ENCODE assay signal across 13 cellular contexts in genomic region chr15:40235201-40235890, GRCh38. TPM values are rescaled to one million over a fixed set of nuclear protein-coding genes. Genes with fewer than 3 reads are reported as not detected.
DNase-seq lines count a peak whose midpoint lies in the region; ATAC-seq and TF ChIP-seq lines count a peak whose summit lies in the region.
"Had no signal": no experiment of that assay in that cellular context is flagged by ENCODE, and none has a peak within 500 bp of the region (broad histone marks: within the 10 kb centered on the region; RNA-seq: fewer than 3 reads in every experiment).

No MANE protein-coding gene starts in this region.

- H3K4me1 ChIP-seq in neutrophil (ENCODE audit: control insufficient read depth in 1 of 2, insufficient read depth in 1 of 2, low read depth in 1 of 2, low read length in 1 of 2) (peaks cover 31 to 44% of the 10 kb centered on the region in 2 experiments), stomach (peaks cover 10 to 32% (median 13%) of the 10 kb centered on the region in 4 donors)

- TF ChIP-seq CTCF in GM20000 (IDR thresholded peaks at IDR 0.05; ENCODE audit: extremely low read depth, missing control alignments) (no peak), NB4 (IDR thresholded peaks at IDR 0.05; ENCODE audit: low read depth, low read length) (no peak), WTC11 (IDR thresholded peaks at IDR 0.05) (no peak), neutrophil (IDR thresholded peaks at IDR 0.05) (no peak), stomach (IDR thresholded peaks at IDR 0.05) (no peak)

- H3K27ac Mint-ChIP-seq in WTC11, result no peak overlapping the region
- no peak overlapping the region for H3K27ac Mint-ChIP-seq in activated CD4-positive, alpha-beta memory T cell treated with anti-CD3 and anti-CD28 coated beads, Interleukin-2, amount 10 ng/mL, durations not matched to agents 7 days and 5 days
- H3K27ac Mint-ChIP-seq: activated CD4-positive, alpha-beta T cell treated with anti-CD3 and anti-CD28 coated beads, Interleukin-2, amount 10 ng/mL, durations not matched to agents 24 days and 14 days had no signal

- H3K36me3 ChIP-seq in neutrophil (no peaks in the 10 kb centered on the region), stomach (no peaks in the 10 kb centered on the region)
- H3K36me3 ChIP-seq: cardiac muscle cell had no signal

- H3K27me3 Mint-ChIP-seq in WTC11 (ENCODE audit: low read depth), result no peaks in the 10 kb centered on the region
- peaks cover 19% of the 10 kb centered on the region for H3K27me3 Mint-ChIP-seq in activated CD4-positive, alpha-beta memory T cell treated with anti-CD3 and anti-CD28 coated beads, Interleukin-2, amount 10 ng/mL, durations not matched to agents 7 days and 5 days

- POLR2A ChIA-PET in WTC11 (lab: Charles Lee), result no interaction called here
- POLR2A ChIA-PET in activated CD4-positive, alpha-beta memory T cell treated with anti-CD3 and anti-CD28 coated beads, Interleukin-2, amount 10 ng/mL, durations not matched to agents 7 days and 5 days (lab: Charles Lee), result no interaction called here

- no peaks in the 10 kb centered on the region for H3K9me3 Mint-ChIP-seq in WTC11
- no peaks in the 10 kb centered on the region for H3K9me3 Mint-ChIP-seq in activated CD4-positive, alpha-beta memory T cell treated with anti-CD3 and anti-CD28 coated beads, Interleukin-2, amount 10 ng/mL, durations not matched to agents 7 days and 5 days
- H3K9me3 Mint-ChIP-seq: activated CD4-positive, alpha-beta T cell treated with anti-CD3 and anti-CD28 coated beads, Interleukin-2, amount 10 ng/mL, durations not matched to agents 24 days and 14 days had no signal

- TF ChIP-seq EP300 in stomach (IDR thresholded peaks at IDR 0.05), result no peak

- CTCF ChIA-PET in WTC11 (lab: Charles Lee), result interaction anchor here (1.8 to 21.7 kb wide), 3 partner anchors 38 to 190 kb away, joined by 6 to 273 read pairs (median 8); no protein-coding TSS in a partner anchor
- CTCF ChIA-PET in activated CD4-positive, alpha-beta memory T cell treated with anti-CD3 and anti-CD28 coated beads, Interleukin-2, amount 10 ng/mL, durations not matched to agents 7 days and 5 days (lab: Charles Lee), result no interaction called here

- no peak overlapping the region for H3K4me3 Mint-ChIP-seq in WTC11
- H3K4me3 Mint-ChIP-seq in activated CD4-positive, alpha-beta memory T cell treated with anti-CD3 and anti-CD28 coated beads, Interleukin-2, amount 10 ng/mL, durations not matched to agents 7 days and 5 days, result no peak overlapping the region
- H3K4me3 Mint-ChIP-seq: activated CD4-positive, alpha-beta T cell treated with anti-CD3 and anti-CD28 coated beads, Interleukin-2, amount 10 ng/mL, durations not matched to agents 24 days and 14 days had no signal

- TF ChIP-seq POLR2A in NB4 (IDR thresholded peaks at IDR 0.05; ENCODE audit: extremely low read depth, insufficient read length) (no peak), stomach (IDR thresholded peaks at IDR 0.05) (no peak)

- peaks cover 12% of the 10 kb centered on the region for H3K4me1 Mint-ChIP-seq in WTC11
- H3K4me1 Mint-ChIP-seq in activated CD4-positive, alpha-beta memory T cell treated with anti-CD3 and anti-CD28 coated beads, Interleukin-2, amount 10 ng/mL, durations not matched to agents 7 days and 5 days, result peaks cover 7% of the 10 kb centered on the region

- H3K27me3 ChIP-seq in neutrophil (peaks cover 23% of the 10 kb centered on the region), stomach (peaks cover 0 to 23% (median 7%) of the 10 kb centered on the region in 3 donors)
- H3K27me3 ChIP-seq: cardiac muscle cell had no signal

- peak overlapping the region; percentile 81 for H3K27ac ChIP-seq in neutrophil
- H3K27ac ChIP-seq in stomach, result no peak overlapping the region
- H3K27ac ChIP-seq: cardiac muscle cell had no signal

- intact Hi-C loops in stomach (cut with DNase I; ENCODE audit: low total_unique reads), result no loop called here

- H3K36me3 Mint-ChIP-seq in WTC11, result no peaks in the 10 kb centered on the region; the same call in 1 of the 2 replicates
- peaks cover 5% of the 10 kb centered on the region for H3K36me3 Mint-ChIP-seq in activated CD4-positive, alpha-beta memory T cell treated with anti-CD3 and anti-CD28 coated beads, Interleukin-2, amount 10 ng/mL, durations not matched to agents 7 days and 5 days (ENCODE audit: low read depth)

- 67 to 88% (median 79%) methylated on average over 4 of the region's 4 CpGs for WGBS in stomach, 5 donors

- no peaks in the 10 kb centered on the region for H3K9me3 ChIP-seq in neutrophil
- no peaks in the 10 kb centered on the region for H3K9me3 ChIP-seq in stomach

- ATAC-seq in WTC11 (no peak), HG02642 (IDR thresholded peaks at IDR 0.05; ENCODE audit: poor library complexity, unreplicated experiment) (no peak)

- peak; percentile 30 for DNase-seq in GM20000 (ENCODE audit: low spot score)
- DNase-seq in NB4 (ENCODE audit: low read depth), result peak; percentile 57
- no peak for DNase-seq in WTC11 (ENCODE audit: low spot score)
- no peak for DNase-seq in stomach
- no peak for DNase-seq in activated CD4-positive, alpha-beta memory T cell treated with anti-CD3 and anti-CD28 coated beads, Interleukin-2, amount 10 ng/mL, durations not matched to agents 7 days and 5 days
- DNase-seq: activated CD4-positive, alpha-beta T cell treated with anti-CD3 and anti-CD28 coated beads, Interleukin-2, amount 10 ng/mL, durations not matched to agents 24 days and 14 days; activated effector memory CD4-positive, alpha-beta T cell treated with anti-CD3 and anti-CD28 coated beads, Interleukin-2, amount 50 U/mL, for 16 hours; NCI-H2107 had no signal

- H3K4me3 ChIP-seq in NB4 (ENCODE audit: low read depth, low read length) (no peak overlapping the region), neutrophil (ENCODE audit: low read depth in 1 of 2, low read length in 1 of 2) (peak overlapping the region; percentile 10 to 40), stomach (no peak overlapping the region)
- H3K4me3 ChIP-seq: cardiac muscle cell had no signal

TF ChIP-seq in WTC11, 78 proteins besides CTCF, POLR2A, EP300 and RAD21 (continues in another document):
- TF ChIP-seq GRHL2 (CRISPR knock-in tag; IDR thresholded peaks at IDR 0.05; ENCODE audit: insufficient replicate concordance, severe bottlenecking) (no peak), ZNF532 (CRISPR knock-in tag; IDR thresholded peaks at IDR 0.05; ENCODE audit: borderline replicate concordance) (no peak), ZNF219 (CRISPR knock-in tag; IDR thresholded peaks at IDR 0.05; ENCODE audit: borderline replicate concordance) (no peak), ETV6 (CRISPR knock-in tag; IDR thresholded peaks at IDR 0.05) (no peak), CDX4 (CRISPR knock-in tag; IDR thresholded peaks at IDR 0.05; ENCODE audit: borderline replicate concordance) (no peak), E2F1 (CRISPR knock-in tag; IDR thresholded peaks at IDR 0.05) (no peak)

RNA-seq across cellular contexts. Expression of gene PAK6, which starts 3.5 kb away (rescaled TPM):
- 8.7 to 11.7 TPM (median 9.6 TPM) in 3 replicates for total RNA-seq in WTC11 (2021)
- 10 to 100 TPM in 3 of 5 donors, 1 to 10 TPM in 1, under 1 TPM in 1; under 0.01 to 91.9 (median 16.3) TPM for total RNA-seq in stomach
- polyA plus RNA-seq in stomach, result 1 to 10 TPM; 1.8 to 7.7 (median 4.7) TPM
- total RNA-seq in activated CD4-positive, alpha-beta memory T cell treated with anti-CD3 and anti-CD28 coated beads, Interleukin-2, amount 10 ng/mL, durations not matched to agents 7 days and 5 days, result under 1 TPM; 0.20 to 0.65 TPM

RNA-seq across cellular contexts. Expression of gene ANKRD63, which starts 47.5 kb away (rescaled TPM):
- total RNA-seq in WTC11 (2021) (1.2 to 1.7 TPM (median 1.4 TPM) in 3 replicates), stomach (under 1 TPM in 1 of 5 donors, not detected in 4; 0.37 TPM)
- not detected for polyA plus RNA-seq in stomach
- not detected for total RNA-seq in activated CD4-positive, alpha-beta memory T cell treated with anti-CD3 and anti-CD28 coated beads, Interleukin-2, amount 10 ng/mL, durations not matched to agents 7 days and 5 days
- total RNA-seq: activated CD4-positive, alpha-beta T cell treated with anti-CD3 and anti-CD28 coated beads, Interleukin-2, amount 10 ng/mL, durations not matched to agents 24 days and 14 days; HT1080; mononuclear cell had no signal

Comparison
In these comparisons a context has a peak if more than half of its experiments do, and no peak if none do; other contexts are left out.
1. DNase-seq: peak in GM20000 (single experiment) and NB4 (single experiment); none in WTC11 (single experiment), stomach (single experiment) and activated CD4-positive, alpha-beta memory T cell treated with anti-CD3 and anti-CD28 coated beads, Interleukin-2, amount 10 ng/mL, durations not matched to agents 7 days and 5 days (single experiment).
2. H3K4me3 ChIP-seq: peak in neutrophil (2 of 2); none in NB4 (single experiment) and stomach (0 of 4).